Comparison of ENCODE assay signal across 8 cellular contexts in the genomic region with DNA sequence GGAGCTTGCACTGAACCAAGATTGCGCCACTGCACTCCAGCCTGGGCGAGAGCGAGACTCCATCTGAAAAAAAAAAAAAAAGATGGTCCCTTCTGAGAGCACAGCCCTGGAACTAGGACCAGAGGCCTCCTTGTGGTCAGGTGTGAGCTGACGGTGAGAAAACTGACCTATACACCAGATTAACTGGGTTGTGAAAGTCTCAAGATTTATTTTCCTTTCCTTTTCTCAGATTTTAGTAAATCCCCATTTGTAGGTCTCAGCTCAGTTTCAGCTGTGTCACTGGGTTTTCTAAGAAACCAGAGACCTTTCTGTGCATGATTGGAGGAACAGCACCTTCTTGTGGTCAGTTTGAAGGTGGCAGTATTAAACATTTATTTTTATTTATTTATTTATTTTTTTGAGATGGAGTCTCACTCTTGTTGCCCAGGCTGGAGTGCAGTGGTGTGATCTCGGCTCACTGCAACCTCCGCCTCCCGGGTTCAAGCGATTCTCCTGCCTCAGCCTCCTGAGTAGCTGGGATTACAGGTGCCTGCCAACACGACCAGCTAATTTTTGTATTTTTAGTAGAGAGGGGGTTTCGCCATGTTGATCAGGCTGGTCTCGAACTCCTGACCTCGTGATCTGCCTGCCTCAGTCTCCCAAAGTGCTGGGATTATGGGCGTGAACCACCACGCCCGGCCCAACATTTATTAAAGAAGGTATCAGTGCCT. TPM values are rescaled to one million over a fixed set of nuclear protein-coding genes. Genes with fewer than 3 reads are reported as not detected.
DNase-seq lines count a peak whose midpoint lies in the region; ATAC-seq and TF ChIP-seq lines count a peak whose summit lies in the region.
"Not testable (repeated sequence)": the region's sequence is repeated elsewhere in the genome, so short reads cannot be mapped to it uniquely, and the experiment has no call there.

No MANE protein-coding gene starts in this region.

- 45 to 48% methylated on average over 15 of the region's 15 CpGs for WGBS in body of pancreas, 2 donors

- H3K4me1 Mint-ChIP-seq in neural crest cell: not testable (repeated sequence)

- ATAC-seq in body of pancreas: peak; percentile 87
- peak; percentile 84 for ATAC-seq in Right ventricle myocardium superior (ENCODE audit: poor library complexity)

- H3K36me3 Mint-ChIP-seq in neural crest cell (ENCODE audit: low read depth): not testable (repeated sequence)

- not testable (repeated sequence) for H3K4me3 Mint-ChIP-seq in neural crest cell

- not testable (repeated sequence) for H3K4me3 ChIP-seq in HAP-1, SJCRH30, body of pancreas, vagina

- not testable (repeated sequence) for H3K27ac Mint-ChIP-seq in neural crest cell (ENCODE audit: unreplicated experiment)

- not testable (repeated sequence) for H3K27ac ChIP-seq in SJCRH30, body of pancreas, vagina

- not testable (repeated sequence) for H3K9me3 Mint-ChIP-seq in neural crest cell

- intact Hi-C loops in body of pancreas (cut with DNase I) (loop anchor here (10.0 kb wide), 1 partner anchor 342 kb away; no protein-coding TSS in a partner anchor), Right ventricle myocardium superior (cut with DNase I) (loop anchor here (2.0 to 10.0 kb wide), 2 partner anchors 338 to 432 kb away; no protein-coding TSS in a partner anchor)
- intact Hi-C loops in vagina (cut with DNase I): not testable (repeated sequence)

- H3K4me1 ChIP-seq in HAP-1, SJCRH30, body of pancreas, vagina: not testable (repeated sequence)

- not testable (repeated sequence) for H3K9me3 ChIP-seq in HAP-1; SJCRH30 (replicated peaks); body of pancreas; vagina

- CTCF ChIA-PET in GM10248 (lab: Yijun Ruan, JAX): interaction anchor here (0.8 to 4.8 kb wide), 18 partner anchors 8 to 434 kb away, joined by 3 to 34 read pairs (median 3); a partner anchor contains a TSS

- POLR2A ChIA-PET in GM10248 (lab: Yijun Ruan, JAX): not testable (repeated sequence)

- not testable (repeated sequence) for H3K27me3 Mint-ChIP-seq in neural crest cell (ENCODE audit: low read depth)

- DNase-seq in GM10248 (ENCODE audit: extremely low spot score) (peak; percentile 71), HAP-1 (ENCODE audit: low spot score in 2 of 2) (peak; percentile 46 to 54), NCI-H1105 treated with DMSO at 0.1 percent for 48 hours (lab: John Stamatoyannopoulos, UW) (peak; percentile 33), SJCRH30 (peak; percentile 34 to 73), body of pancreas (peak; percentile 26 to 57 (median 33))
- DNase-seq in Right ventricle myocardium superior; neural crest cell (ENCODE audit: low read depth, low spot score); vagina (ENCODE audit: extremely low spot score in 2 of 2): not testable (repeated sequence)

- not testable (repeated sequence) for H3K27me3 ChIP-seq in HAP-1 (ENCODE audit: low read depth); SJCRH30; body of pancreas; vagina

- in situ Hi-C loops in HAP-1 (cut with MboI; ENCODE audit: low sequenced_read_pairs): loop anchor here (10.0 kb wide), 1 partner anchor 342 kb away; no protein-coding TSS in a partner anchor

- not testable (repeated sequence) for TF ChIP-seq POLR2A in body of pancreas (IDR thresholded peaks at IDR 0.05); vagina (IDR thresholded peaks at IDR 0.05)

- not testable (repeated sequence) for H3K36me3 ChIP-seq in HAP-1 (replicated peaks); SJCRH30; body of pancreas (replicated peaks in 1 of 2; ENCODE audit: insufficient read depth in 1 of 2, low read depth in 2 of 2); vagina

- TF ChIP-seq CTCF in GM10248 (IDR thresholded peaks at IDR 0.05; ENCODE audit: control extremely low read depth, extremely low read depth, low read depth, missing control alignments) (peak; percentile 40), body of pancreas (IDR thresholded peaks at IDR 0.05) (peak; percentile 82 to 95 (median 83)), neural crest cell (conservative IDR thresholded peaks at IDR 0.05) (peak; percentile 86), vagina (IDR thresholded peaks at IDR 0.05) (peak; percentile 51 to 79 (median 53))

RNA-seq across cellular contexts. Expression of a gene that starts 11.7 kb away (rescaled TPM):
- total RNA-seq in SJCRH30 (2014; rRNA removed; shearing (Covaris generic)): 12.2 and 12.5 TPM in 2 replicates
- total RNA-seq in body of pancreas (1 to 10 TPM; 3.3 to 5.7 TPM), Right ventricle myocardium superior (28.3 TPM), neural crest cell (5.9 and 6.7 TPM in 2 replicates), vagina (15.0 TPM)

RNA-seq across cellular contexts. Expression of a gene that starts 47.2 kb away (rescaled TPM):
- total RNA-seq in SJCRH30 (2014; rRNA removed; shearing (Covaris generic)): 36.1 and 37.1 TPM in 2 replicates
- total RNA-seq in body of pancreas (10 to 100 TPM; 10.9 to 16.1 TPM), Right ventricle myocardium superior (15.1 TPM), neural crest cell (29.2 and 30.5 TPM in 2 replicates), vagina (15.7 TPM)
